ENCODE assay signal across 13 cellular contexts in the genomic region with DNA sequence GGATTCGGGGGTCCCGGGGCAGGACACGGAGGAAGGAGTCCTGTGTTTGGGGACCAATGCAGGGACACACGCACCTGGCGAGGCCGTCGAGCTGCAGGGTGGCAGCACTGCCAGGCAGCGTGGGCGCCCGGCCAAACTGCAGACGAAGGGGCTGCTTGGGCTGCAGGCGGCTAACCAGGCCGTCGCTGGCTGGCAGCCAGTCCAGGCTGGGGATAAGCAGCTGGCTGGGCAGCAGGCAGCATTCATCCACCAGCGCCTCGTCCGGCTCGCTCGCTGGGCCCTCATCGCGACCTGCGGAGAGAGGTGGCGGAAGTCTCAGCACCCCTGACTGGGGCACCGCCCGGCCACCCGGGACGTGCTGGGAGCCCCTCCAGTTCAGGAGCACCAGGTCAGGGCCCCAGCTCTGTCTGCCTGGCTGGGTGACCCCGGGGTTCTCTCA.
A peak's percentile ranks its signal among the peaks of the same experiment; 100 is the strongest.
DNase-seq lines count a peak whose midpoint lies in the region; ATAC-seq and TF ChIP-seq lines count a peak whose summit lies in the region.
"Had no signal": no experiment of that assay in that cellular context is flagged by ENCODE, and none has a peak within 500 bp of the region (broad histone marks: within the 10 kb centered on the region; RNA-seq: fewer than 3 reads in every experiment).

No MANE protein-coding gene starts in this region.

- no peak overlapping the region for H3K9ac ChIP-seq in muscle layer of colon (ENCODE audit: low read length)

- H3K27me3 ChIP-seq in muscle layer of colon (ENCODE audit: control insufficient read depth in 1 of 2, insufficient read depth in 2 of 2, low read length in 2 of 2), result no peaks in the 10 kb centered on the region
- no peaks in the 10 kb centered on the region for H3K27me3 ChIP-seq in tibial artery

- DNase-seq in DMS 273 (lab: John Stamatoyannopoulos, UW; ENCODE audit: unreplicated experiment), result peak; percentile 96
- peak; percentile 80 to 95 for DNase-seq in SHP77 (lab: John Stamatoyannopoulos, UW)
- no peak for DNase-seq in GM13977 (ENCODE audit: low spot score)
- no peak for DNase-seq in tibial artery
- DNase-seq: activated effector memory CD4-positive, alpha-beta T cell treated with Interleukin-2 at 50 U/mL for 16 hours; foreskin melanocyte; NCI-H1436 treated with DMSO at 0.1 percent for 48 hours; retina; WERI-Rb-1 had no signal

- in situ Hi-C loops in GM13977 (cut with MboI; ENCODE audit: low pct_unique_long_range_greater_than_20kb, low sequenced_read_pairs, unreplicated experiment), result no loop called here

- H3K4me3 ChIP-seq in muscle layer of colon (ENCODE audit: low read depth in 1 of 2, low read length in 2 of 2) (no peak overlapping the region), tibial artery (no peak overlapping the region)
- H3K4me3 ChIP-seq: GM12878 had no signal

- H3K36me3 ChIP-seq in muscle layer of colon (ENCODE audit: insufficient read depth, low read length) (peaks cover 37% of the 10 kb centered on the region), tibial artery (peaks cover 30 to 86% (median 60%) of the 10 kb centered on the region in 3 donors)

- H3K27ac ChIP-seq in muscle layer of colon (ENCODE audit: low read depth, low read length), result peak overlapping the region; percentile 68
- H3K27ac ChIP-seq in tibial artery, result no peak overlapping the region
- H3K27ac ChIP-seq: C4-2B, WERI-Rb-1 had no signal

- TF ChIP-seq POLR2A in GM18505 (IDR thresholded peaks at IDR 0.05; ENCODE audit: borderline replicate concordance, extremely low read depth, insufficient read depth, insufficient read length), result no peak

- intact Hi-C loops in tibial artery (cut with DNase I; ENCODE audit: low total_unique reads), result no loop called here

- H3K9me3 ChIP-seq in muscle layer of colon (ENCODE audit: low read length) (no peaks in the 10 kb centered on the region), tibial artery (no peaks in the 10 kb centered on the region)

- TF ChIP-seq CTCF in GM13977 (IDR thresholded peaks at IDR 0.05; ENCODE audit: extremely low read depth, insufficient read depth, missing control alignments) (no peak), tibial artery (IDR thresholded peaks at IDR 0.05) (no peak)

- H3K4me1 ChIP-seq in muscle layer of colon (ENCODE audit: insufficient read depth, low read length) (peaks cover 9% of the 10 kb centered on the region), tibial artery (peaks cover 0 to 16% (median 10%) of the 10 kb centered on the region in 4 donors)

- no peak for ATAC-seq in GM18505 (IDR thresholded peaks at IDR 0.05; ENCODE audit: unreplicated experiment)
- ATAC-seq: GM12878 had no signal

Comparison
In these comparisons a context has a peak if more than half of its experiments do, and no peak if none do; other contexts are left out.
1. DNase-seq: peak in DMS 273 (single experiment) and SHP77 (2 of 2); none in GM13977 (single experiment) and tibial artery (0 of 2).